In the genomic region with DNA sequence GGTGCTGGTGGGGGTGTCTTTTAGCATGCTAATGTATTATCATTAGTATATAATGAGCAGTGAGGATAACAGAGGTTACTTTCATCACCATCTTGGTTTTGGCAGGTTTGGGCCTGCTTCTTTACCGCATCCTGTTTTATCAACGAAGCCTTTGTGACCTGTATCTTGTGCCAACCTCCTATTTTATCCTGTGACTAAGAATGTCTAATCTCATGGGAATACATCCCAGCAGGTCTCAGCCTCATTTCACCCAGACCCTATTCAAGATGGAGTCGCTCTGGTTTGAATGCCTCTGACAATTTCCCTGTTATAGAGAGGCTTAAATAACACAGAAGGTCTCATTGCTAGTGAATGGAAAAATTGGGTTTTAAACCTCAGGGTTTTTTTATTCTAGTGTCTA, we compare ENCODE assay signal across 30 cellular contexts.
"Had no signal": no experiment of that assay in that cellular context is flagged by ENCODE, and none has a peak within 500 bp of the region (broad histone marks: within the 10 kb centered on the region; RNA-seq: fewer than 3 reads in every experiment).

No MANE protein-coding gene starts in this region.

- H3K36me3 Mint-ChIP-seq: activated naive CD8-positive, alpha-beta T cell; mesothelial cell of epicardium; naive thymus-derived CD4-positive, alpha-beta T cell; stimulated activated effector memory CD8-positive, alpha-beta T cell treated with anti-CD3 and anti-CD28 coated beads, Interleukin-12 subunit alpha, Interleukin-12 subunit beta, amount 100 ng/mL, for 72 hours; type B pancreatic cell had no signal

- ATAC-seq: activated T-cell treated with anti-CD3 and anti-CD28 coated beads, Interleukin-2, amount 50 U/mL, for 72 hours; gastrocnemius medialis; left cardiac atrium; left ventricle myocardium superior; naive thymus-derived CD4-positive, alpha-beta T cell; pancreas; sciatic nerve; stimulated activated effector memory CD8-positive, alpha-beta T cell treated with anti-CD3 and anti-CD28 coated beads, Interleukin-12 subunit alpha, Interleukin-12 subunit beta, amount 100 ng/mL, for 72 hours had no signal

- H3K4me1 Mint-ChIP-seq: stimulated activated effector memory CD8-positive, alpha-beta T cell treated with anti-CD3 and anti-CD28 coated beads, Interleukin-12 subunit alpha, Interleukin-12 subunit beta, amount 100 ng/mL, for 72 hours had no signal

- H3K79me2 ChIP-seq: hepatocyte had no signal

- H3K27ac Mint-ChIP-seq: activated naive CD8-positive, alpha-beta T cell; activated T-cell treated with anti-CD3 and anti-CD28 coated beads, Interleukin-2, amount 50 U/mL, for 72 hours; mesothelial cell of epicardium; stimulated activated effector memory CD8-positive, alpha-beta T cell treated with anti-CD3 and anti-CD28 coated beads, Interleukin-12 subunit alpha, Interleukin-12 subunit beta, amount 100 ng/mL, for 72 hours; stimulated activated naive CD8-positive, alpha-beta T cell treated with anti-CD3 and anti-CD28 coated beads, Interleukin-15, Interleukin-2, amounts not matched to agents 100 ng/mL and 50 ng/mL, for 24 hours; type B pancreatic cell had no signal

- H3K4me2 ChIP-seq: hepatocyte had no signal

- H3K36me3 ChIP-seq: esophagus muscularis mucosa, gastrocnemius medialis, pancreas, prostate gland, thoracic aorta, vagina had no signal

- H3K27me3 Mint-ChIP-seq: activated naive CD8-positive, alpha-beta T cell; naive thymus-derived CD4-positive, alpha-beta T cell; stimulated activated naive CD8-positive, alpha-beta T cell treated with anti-CD3 and anti-CD28 coated beads, Interleukin-15, Interleukin-2, amounts not matched to agents 100 ng/mL and 50 ng/mL, for 24 hours had no signal

- H3K9me3 Mint-ChIP-seq: activated T-cell treated with anti-CD3 and anti-CD28 coated beads, Interleukin-2, amount 50 U/mL, for 72 hours; mesothelial cell of epicardium; stimulated activated naive CD8-positive, alpha-beta T cell treated with anti-CD3 and anti-CD28 coated beads, Interleukin-15, Interleukin-2, amounts not matched to agents 100 ng/mL and 50 ng/mL, for 24 hours had no signal

- FAIRE-seq: endothelial cell of umbilical vein, pancreas had no signal

- H3K27ac ChIP-seq: esophagus muscularis mucosa, gastrocnemius medialis, hepatocyte, pancreas, prostate gland, thoracic aorta, vagina had no signal

- H3K4me3 ChIP-seq: esophagus muscularis mucosa, gastrocnemius medialis, hepatocyte, pancreas, prostate gland, skin epidermis, thoracic aorta, vagina had no signal

- H3K9me3 ChIP-seq: esophagus muscularis mucosa, gastrocnemius medialis, pancreas, prostate gland, thoracic aorta, vagina had no signal

- H3K4me1 ChIP-seq: esophagus muscularis mucosa, gastrocnemius medialis, pancreas, prostate gland, vagina had no signal

- DNase-seq: activated CD4-positive, alpha-beta T cell treated with anti-CD3 and anti-CD28 coated beads for 4 hours; activated CD4-positive, alpha-beta T cell treated with anti-CD3 and anti-CD28 coated beads, Interleukin-2, amount 50 U/mL, for 4 hours; activated CD4-positive, CD25-positive, alpha-beta regulatory T cell; activated naive CD4-positive, alpha-beta T cell; activated T-cell treated with anti-CD3 and anti-CD28 coated beads for 4 hours; activated T-cell treated with anti-CD3 and anti-CD28 coated beads, Interleukin-2, amount 50 U/mL, for 72 hours; anterior cingulate cortex; cortex of kidney; gastrocnemius medialis; islet precursor cell; left cardiac atrium; left ventricle myocardium superior; naive thymus-derived CD4-positive, alpha-beta T cell; pancreas; retina; stimulated activated CD4-positive, alpha-beta T cell treated with anti-CD3 and anti-CD28 coated beads, Interleukin-12 subunit alpha, Interleukin-12 subunit beta, amount 100 ng/mL, for 4 hours; stimulated activated CD4-positive, alpha-beta T cell treated with anti-CD3 and anti-CD28 coated beads, Interleukin-4, amount 100 ng/mL, for 1 hour had no signal

- H3K4me3 Mint-ChIP-seq: activated naive CD8-positive, alpha-beta T cell; activated T-cell treated with anti-CD3 and anti-CD28 coated beads, Interleukin-2, amount 50 U/mL, for 72 hours; mesothelial cell of epicardium; naive thymus-derived CD4-positive, alpha-beta T cell; stimulated activated effector memory CD8-positive, alpha-beta T cell treated with anti-CD3 and anti-CD28 coated beads, Interleukin-12 subunit alpha, Interleukin-12 subunit beta, amount 100 ng/mL, for 72 hours; stimulated activated naive CD8-positive, alpha-beta T cell treated with anti-CD3 and anti-CD28 coated beads, Interleukin-15, Interleukin-2, amounts not matched to agents 100 ng/mL and 50 ng/mL, for 24 hours; type B pancreatic cell had no signal

- H3K27me3 ChIP-seq: gastrocnemius medialis, hepatocyte, pancreas, vagina had no signal

- H2AFZ ChIP-seq: hepatocyte had no signal
